8 cellular contexts compared by ENCODE assay signal in genomic region chr16:22374311-22375116, GRCh38. TPM values are rescaled to one million over a fixed set of nuclear protein-coding genes. Genes with fewer than 3 reads are reported as not detected.
DNase-seq lines count a peak whose midpoint lies in the region; ATAC-seq and TF ChIP-seq lines count a peak whose summit lies in the region.

CDR2 (minus strand) TSS chr16:22374619; CDS start chr16:22374309, 310 bp downstream.

- peaks cover 42% of the 10 kb centered on the region for H3K4me1 ChIP-seq in mononuclear cell (ENCODE audit: insufficient read depth, low read length)

- TF ChIP-seq CTCF in epithelial cell of esophagus (IDR thresholded peaks at IDR 0.05; ENCODE audit: insufficient read depth, low read depth, low read length, missing control alignments): no peak

- peak; percentile 90 for DNase-seq in DMS153 treated with DMSO at 0.1 percent for 48 hours (lab: John Stamatoyannopoulos, UW; ENCODE audit: unreplicated experiment)
- DNase-seq in OCI-M2 (lab: John Stamatoyannopoulos, UW; ENCODE audit: unreplicated experiment): peak; percentile 79
- peak; percentile 98 for DNase-seq in activated T-cell treated with anti-CD3 and anti-CD28 coated beads for 24 hours (ENCODE audit: low read depth)
- peak; percentile 98 for DNase-seq in epithelial cell of esophagus (ENCODE audit: low read depth)
- DNase-seq in stimulated activated CD8-positive, alpha-beta memory T cell treated with anti-CD3 and anti-CD28 coated beads, Interleukin-2, amount 100 ng/mL, for 48 hours (ENCODE audit: low read depth in 2 of 2): peak; percentile 95 to 96

- H3K9me3 ChIP-seq in mononuclear cell (ENCODE audit: low read depth, low read length): no peaks in the 10 kb centered on the region

- TF ChIP-seq EP300 in Ishikawa (IDR thresholded peaks at IDR 0.05; ENCODE audit: borderline replicate concordance): no peak

- H3K27me3 ChIP-seq in mononuclear cell (ENCODE audit: insufficient read depth, low read length): no peaks in the 10 kb centered on the region

- peak; percentile 90 for ATAC-seq in GM21619 (IDR thresholded peaks at IDR 0.05; ENCODE audit: unreplicated experiment)

- no peak for TF ChIP-seq RAD21 in Ishikawa (IDR thresholded peaks at IDR 0.05; ENCODE audit: low read depth)

- H3K4me3 ChIP-seq in epithelial cell of esophagus (ENCODE audit: low read length) (peak within 1 kb of the TSS; percentile 74), mononuclear cell (ENCODE audit: low read length) (peak within 1 kb of the TSS; percentile 69)

TF ChIP-seq in Ishikawa, 13 proteins besides CTCF, POLR2A, EP300 and RAD21:
- TF ChIP-seq MAX (IDR thresholded peaks at IDR 0.05): peak; percentile 83
- no peak for TF ChIP-seq NFIC (IDR thresholded peaks at IDR 0.05)
- TF ChIP-seq CEBPB (IDR thresholded peaks at IDR 0.05): no peak
- TF ChIP-seq REST (IDR thresholded peaks at IDR 0.05; ENCODE audit: low read depth): no peak
- no peak for TF ChIP-seq ZBTB7A (IDR thresholded peaks at IDR 0.05; ENCODE audit: low read depth)
- TF ChIP-seq TCF12 (IDR thresholded peaks at IDR 0.05; ENCODE audit: low read depth): peak; percentile 12; the same call in 1 of the 2 replicates
- no peak for TF ChIP-seq TEAD4 (IDR thresholded peaks at IDR 0.05)
- peak; percentile 78; the same call in 1 of the 2 replicates for TF ChIP-seq TAF1 (IDR thresholded peaks at IDR 0.05; ENCODE audit: low read depth)
- TF ChIP-seq YY1 (IDR thresholded peaks at IDR 0.05; ENCODE audit: low read depth): no peak
- no peak for TF ChIP-seq CREB1 (IDR thresholded peaks at IDR 0.05; ENCODE audit: low read depth)
- TF ChIP-seq EGR1 (IDR thresholded peaks at IDR 0.05): no peak
- 0 out of 2 replicates have a peak, but pooled peaks have one; percentile 21 for TF ChIP-seq FOXM1 (IDR thresholded peaks at IDR 0.05; ENCODE audit: borderline replicate concordance, low read depth)
- TF ChIP-seq USF1 (IDR thresholded peaks at IDR 0.05): no peak
TF ChIP-seq in Ishikawa: peak in this region for 4.

RNA-seq across cellular contexts. Expression of gene CDR2, which starts in this region (rescaled TPM):
- total RNA-seq in mononuclear cell: 89.8 TPM

Comparison
In these comparisons a context has a peak if more than half of its experiments do, and no peak if none do; other contexts are left out.
1. Peak in every context shown above with its lines: DNase-seq, ATAC-seq and H3K4me3 ChIP-seq.